23 cellular contexts compared by ENCODE assay signal in the genomic region with DNA sequence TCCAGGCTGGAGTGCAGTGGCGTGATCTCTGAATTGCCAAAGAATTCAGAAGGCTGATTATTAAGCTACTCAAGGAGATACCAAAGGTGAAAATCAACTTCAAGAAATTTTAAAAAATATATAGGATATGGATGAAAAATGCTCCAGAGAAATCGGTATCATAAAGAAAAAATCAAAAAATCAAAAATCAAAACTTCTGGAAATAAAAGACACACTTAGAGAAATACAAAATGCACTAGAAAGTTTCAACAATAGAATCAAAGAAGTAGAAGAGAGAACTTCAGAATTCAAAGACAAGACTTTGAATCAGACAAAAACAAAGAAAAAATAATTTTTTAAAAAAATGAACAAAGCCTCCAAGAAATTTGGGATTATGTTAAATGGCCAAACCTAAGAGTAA.
"Had no signal": no experiment of that assay in that cellular context is flagged by ENCODE, and none has a peak within 500 bp of the region (broad histone marks: within the 10 kb centered on the region; RNA-seq: fewer than 3 reads in every experiment).

No MANE protein-coding gene starts in this region.

- H3K4me2 ChIP-seq: neural progenitor cell had no signal

- FAIRE-seq: keratinocyte had no signal

- H3K27me3 ChIP-seq: esophagus squamous epithelium, left lung, neural progenitor cell, sigmoid colon, spleen, testis, tibial artery had no signal

- DNase-seq: dermis blood vessel endothelial cell; effector memory CD4-positive, alpha-beta T cell; erythroblast; esophagus squamous epithelium; foreskin melanocyte; left cardiac atrium; left lung; mesenchymal stem cell; naive thymus-derived CD4-positive, alpha-beta T cell; posterior cingulate gyrus; psoas muscle; right cardiac atrium; sigmoid colon; spleen; stimulated activated CD4-positive, alpha-beta T cell treated with anti-CD3 and anti-CD28 coated beads, Interleukin-4, amount 100 ng/mL, for 4 hours; stimulated activated naive CD8-positive, alpha-beta T cell treated with anti-CD3 and anti-CD28 coated beads, Interleukin-15, Interleukin-2, amounts not matched to agents 100 U/mL and 50 U/mL, for 24 hours; substantia nigra; testis; tibial artery had no signal

- H3K27ac ChIP-seq: coronary artery, esophagus squamous epithelium, left lung, neural progenitor cell, psoas muscle, sigmoid colon, spleen, testis, tibial artery had no signal

- H3K4me3 ChIP-seq: coronary artery, esophagus squamous epithelium, left lung, mucosa of descending colon, neural progenitor cell, psoas muscle, sigmoid colon, spleen, testis, tibial artery had no signal

- H3K4me1 ChIP-seq: esophagus squamous epithelium, left lung, neural progenitor cell, psoas muscle, sigmoid colon, spleen, testis, tibial artery had no signal

- H3K9ac ChIP-seq: neural progenitor cell had no signal

- H2AFZ ChIP-seq: neural progenitor cell had no signal

- H3K9me3 ChIP-seq: testis had no signal
